ENCODE assay signal across 8 cellular contexts in genomic region chr7:149753370-149754233, GRCh38. TPM values are rescaled to one million over a fixed set of nuclear protein-coding genes. Genes with fewer than 3 reads are reported as not detected.
DNase-seq lines count a peak whose midpoint lies in the region; ATAC-seq and TF ChIP-seq lines count a peak whose summit lies in the region.

No MANE protein-coding gene starts in this region.

- in situ Hi-C loops in transverse colon (cut with MboI; ENCODE audit: low pct_ligation_motif_present in 1 of 4, low pct_unique_long_range_greater_than_20kb in 1 of 4, low sequenced_read_pairs in 3 of 4), result no loop called here

- H3K4me1 ChIP-seq in transverse colon, result no peaks in the 10 kb centered on the region

- TF ChIP-seq EP300 in transverse colon (IDR thresholded peaks at IDR 0.05; ENCODE audit: low read depth), result no peak

- no peaks in the 10 kb centered on the region for H3K27me3 ChIP-seq in transverse colon

- intact Hi-C loops in left cardiac atrium (cut with DNase I) (no loop called here), transverse colon (cut with DNase I; ENCODE audit: low total_unique reads) (no loop called here)

- no peak for TF ChIP-seq POLR2A in transverse colon (IDR thresholded peaks at IDR 0.05)

- no peaks in the 10 kb centered on the region for H3K9me3 ChIP-seq in transverse colon

- no peak overlapping the region for H3K4me3 ChIP-seq in transverse colon

- peak; percentile 77 for DNase-seq in NCI-H82 (lab: John Stamatoyannopoulos, UW)
- no peak for DNase-seq in NCI-H82 treated with DMSO at 0.1 percent for 48 hours (lab: John Stamatoyannopoulos, UW; ENCODE audit: unreplicated experiment)
- DNase-seq in SW480 (ENCODE audit: low spot score), result peak; percentile 49
- no peak for DNase-seq in left cardiac atrium
- peak; percentile 33 for DNase-seq in transverse colon
- no peak for DNase-seq in RPMI8226

- peak; percentile 23 to 48 (median 39) for TF ChIP-seq CTCF in transverse colon (IDR thresholded peaks at IDR 0.05)

- H3K27ac ChIP-seq in transverse colon, result peak overlapping the region in 1 of 4 donors; percentile 29

- no peaks in the 10 kb centered on the region for H3K36me3 ChIP-seq in transverse colon

- WGBS in transverse colon (ENCODE audit: low coverage in 1 of 2), 2 donors, result 46 to 52% methylated on average over 7 to 20 of the region's 20 CpGs

- ATAC-seq in left cardiac atrium (peak; percentile 52 to 64), HG03354 (IDR thresholded peaks at IDR 0.05; ENCODE audit: poor library complexity, severe bottlenecking, unreplicated experiment) (no peak), HG02678 (IDR thresholded peaks at IDR 0.05; ENCODE audit: unreplicated experiment) (no peak)

RNA-seq across cellular contexts. Expression of gene ZNF467, which starts 19.8 kb away (rescaled TPM):
- 10 to 100 TPM in 1 of 2 donors, 1 to 10 TPM in 1; 7.9 to 10.4 TPM for total RNA-seq in left cardiac atrium
- total RNA-seq in transverse colon, result 1 to 10 TPM in 3 of 4 donors, under 1 TPM in 1; 0.40 to 6.7 (median 4.8) TPM

Comparison
In these comparisons a context has a peak if more than half of its experiments do, and no peak if none do; other contexts are left out.
1. DNase-seq: peak in NCI-H82 (single experiment), SW480 (single experiment) and transverse colon (single experiment); none in NCI-H82 treated with DMSO at 0.1 percent for 48 hours (single experiment), left cardiac atrium (single experiment) and RPMI8226 (single experiment).
2. ATAC-seq: peak in left cardiac atrium (2 of 2); none in HG03354 (single experiment) and HG02678 (single experiment).